ENCODE assay signal across 2 cellular contexts in genomic region chr1:170548497-170548896, GRCh38.
TF ChIP-seq lines count a peak whose summit lies in the region.

No MANE protein-coding gene starts in this region.

TF ChIP-seq in HepG2, 621 proteins besides CTCF, POLR2A, EP300 and RAD21 (continues in another document):
- TF ChIP-seq BCLAF1 (IDR thresholded peaks at IDR 0.05) (no peak), ATF7 (IDR thresholded peaks at IDR 0.05) (peak; percentile 75; the same call in 1 of the 2 replicates), ATF7 (CRISPR knock-in tag; IDR thresholded peaks at IDR 0.05) (no peak), ZNF280D (CRISPR knock-in tag; IDR thresholded peaks at IDR 0.05) (no peak), CEBPB (IDR thresholded peaks at IDR 0.05; ENCODE audit: borderline replicate concordance, low read depth, low read length) (peak; percentile 38; the same call in 1 of the 2 replicates), ZFP37 (CRISPR knock-in tag; IDR thresholded peaks at IDR 0.05; ENCODE audit: borderline replicate concordance) (no peak), SETDB1 (CRISPR knock-in tag; IDR thresholded peaks at IDR 0.05; ENCODE audit: borderline replicate concordance) (no peak), ZNF687 (CRISPR knock-in tag; IDR thresholded peaks at IDR 0.05) (no peak), NFKBIZ (CRISPR knock-in tag; IDR thresholded peaks at IDR 0.05) (no peak), ZNF569 (CRISPR knock-in tag; IDR thresholded peaks at IDR 0.05; ENCODE audit: borderline replicate concordance) (no peak), SALL1 (CRISPR knock-in tag; IDR thresholded peaks at IDR 0.05) (no peak), ZBTB2 (CRISPR knock-in tag; IDR thresholded peaks at IDR 0.05; ENCODE audit: low read depth) (no peak)

TF ChIP-seq in K562, 482 proteins besides CTCF, POLR2A, EP300 and RAD21:
- no peak for TF ChIP-seq RBM34 (IDR thresholded peaks at IDR 0.05; ENCODE audit: borderline replicate concordance, insufficient read depth, low read length)
- peak; percentile 89 for TF ChIP-seq CEBPB (tag; IDR thresholded peaks at IDR 0.05)
- no peak for TF ChIP-seq CEBPG (CRISPR knock-in tag; IDR thresholded peaks at IDR 0.05)
- peak; percentile 85 to 99 for TF ChIP-seq CEBPG (tag; conservative IDR thresholded peaks at IDR 0.05 in 1 of 2, IDR thresholded peaks at IDR 0.05 in 1 of 2)
- peak; percentile 23 to 26; a peak in 1 of 4 replicates for TF ChIP-seq TRIM24 (IDR thresholded peaks at IDR 0.05)
- TF ChIP-seq MAFF (IDR thresholded peaks at IDR 0.05; ENCODE audit: low read length) = no peak
- TF ChIP-seq HOMEZ (CRISPR knock-in tag; IDR thresholded peaks at IDR 0.05) = no peak
- TF ChIP-seq EZH2 (IDR thresholded peaks at IDR 0.05; ENCODE audit: borderline replicate concordance, low read depth, low read length) = no peak
- peak; percentile 86 for TF ChIP-seq ATF4 (CRISPR knock-in tag; IDR thresholded peaks at IDR 0.05)
- TF ChIP-seq ATF3 (IDR thresholded peaks at IDR 0.05) = peak; percentile 93
- no peak for TF ChIP-seq ATF3 (CRISPR knock-in tag; conservative IDR thresholded peaks at IDR 0.05)
- TF ChIP-seq ZSCAN32 (CRISPR knock-in tag; IDR thresholded peaks at IDR 0.05) = peak; percentile 92
- no peak for TF ChIP-seq CHCHD3 (CRISPR knock-in tag; IDR thresholded peaks at IDR 0.05)
- TF ChIP-seq ZNF24 (IDR thresholded peaks at IDR 0.05) = no peak
